9 cellular contexts compared by ENCODE assay signal in genomic region chr6:119442776-119443184, GRCh38.
A peak's percentile ranks its signal among the peaks of the same experiment; 100 is the strongest.
DNase-seq lines count a peak whose midpoint lies in the region; ATAC-seq, FAIRE-seq and TF ChIP-seq lines count a peak whose summit lies in the region.
"Had no signal": no experiment of that assay in that cellular context is flagged by ENCODE, and none has a peak within 500 bp of the region (broad histone marks: within the 10 kb centered on the region; RNA-seq: fewer than 3 reads in every experiment).

No MANE protein-coding gene starts in this region.

- FAIRE-seq in kidney (lab: Jason Lieb, UNC): no peak

- no peak overlapping the region for H3K27ac Mint-ChIP-seq in effector memory CD8-positive, alpha-beta T cell

- ATAC-seq in GM18517 (IDR thresholded peaks at IDR 0.05; ENCODE audit: unreplicated experiment) (peak; percentile 57), GM21619 (IDR thresholded peaks at IDR 0.05; ENCODE audit: unreplicated experiment) (peak; percentile 63), mucosa of descending colon (peak; percentile 51), HG03378 (IDR thresholded peaks at IDR 0.05; ENCODE audit: unreplicated experiment) (no peak)
- ATAC-seq in effector memory CD8-positive, alpha-beta T cell (replicated peaks): no peak
- no peak for ATAC-seq in activated T-cell treated with anti-CD3 and anti-CD28 coated beads, Interleukin-2, amount 50 U/mL, for 4 hours

- no peak for TF ChIP-seq CTCF in mucosa of descending colon (IDR thresholded peaks at IDR 0.05)
- no peak for TF ChIP-seq CTCF in kidney (IDR thresholded peaks at IDR 0.05; ENCODE audit: borderline replicate concordance, extremely low read depth, insufficient read depth)

- H3K9me3 ChIP-seq in mucosa of descending colon: no peaks in the 10 kb centered on the region
- no peaks in the 10 kb centered on the region for H3K9me3 ChIP-seq in kidney (ENCODE audit: control insufficient read depth in 1 of 2, low read length in 2 of 2)

- no peaks in the 10 kb centered on the region for H3K27me3 Mint-ChIP-seq in effector memory CD8-positive, alpha-beta T cell
- H3K27me3 Mint-ChIP-seq in activated T-cell treated with anti-CD3 and anti-CD28 coated beads, Interleukin-2, amount 50 U/mL, for 4 hours (ENCODE audit: low read depth): no peaks in the 10 kb centered on the region

- H3K36me3 ChIP-seq in mucosa of descending colon (ENCODE audit: low read depth) (no peaks in the 10 kb centered on the region), kidney (ENCODE audit: control insufficient read depth in 1 of 2, insufficient read depth in 2 of 2, low read length in 2 of 2) (no peaks in the 10 kb centered on the region)

- H3K4me3 ChIP-seq in mucosa of descending colon: no peak overlapping the region
- no peak overlapping the region for H3K4me3 ChIP-seq in kidney (ENCODE audit: low read length in 2 of 2)

- H3K4me1 ChIP-seq in mucosa of descending colon (ENCODE audit: low read depth) (no peaks in the 10 kb centered on the region), kidney (ENCODE audit: control insufficient read depth in 1 of 2, insufficient read depth in 1 of 2, low read depth in 1 of 2, low read length in 2 of 2) (peaks cover 6 to 13% of the 10 kb centered on the region in 2 donors)

- no peak overlapping the region for H3K4me3 Mint-ChIP-seq in effector memory CD8-positive, alpha-beta T cell
- no peak overlapping the region for H3K4me3 Mint-ChIP-seq in activated T-cell treated with anti-CD3 and anti-CD28 coated beads, Interleukin-2, amount 50 U/mL, for 4 hours

- H3K36me3 Mint-ChIP-seq in effector memory CD8-positive, alpha-beta T cell (ENCODE audit: insufficient read depth): no peaks in the 10 kb centered on the region
- H3K36me3 Mint-ChIP-seq in activated T-cell treated with anti-CD3 and anti-CD28 coated beads, Interleukin-2, amount 50 U/mL, for 4 hours (ENCODE audit: insufficient read depth): no peaks in the 10 kb centered on the region

- H3K27ac ChIP-seq in kidney (ENCODE audit: low read depth in 2 of 2, low read length in 2 of 2): no peak overlapping the region

- H3K4me1 Mint-ChIP-seq in effector memory CD8-positive, alpha-beta T cell (ENCODE audit: low read depth in 2 of 2): no peaks in the 10 kb centered on the region
- H3K4me1 Mint-ChIP-seq in activated T-cell treated with anti-CD3 and anti-CD28 coated beads, Interleukin-2, amount 50 U/mL, for 4 hours (ENCODE audit: low read depth): peaks cover 8% of the 10 kb centered on the region

- intact Hi-C loops in mucosa of descending colon (cut with DNase I, micrococcal nuclease) (no loop called here), kidney (cut with DNase I) (no loop called here)

- DNase-seq in MV-4-11 (lab: John Stamatoyannopoulos, UW): peak; percentile 95
- DNase-seq in mucosa of descending colon: peak in 1 of 3 donors; percentile 40
- no peak for DNase-seq in effector memory CD8-positive, alpha-beta T cell
- no peak for DNase-seq in activated T-cell treated with anti-CD3 and anti-CD28 coated beads, Interleukin-2, amount 50 U/mL, for 4 hours
- DNase-seq in kidney: no peak
- DNase-seq: stimulated activated CD4-positive, alpha-beta T cell treated with anti-CD3 and anti-CD28 coated beads, Interleukin-4, amount 100 ng/mL, for 1 hour had no signal

- no peaks in the 10 kb centered on the region for H3K9me3 Mint-ChIP-seq in effector memory CD8-positive, alpha-beta T cell
- H3K9me3 Mint-ChIP-seq in activated T-cell treated with anti-CD3 and anti-CD28 coated beads, Interleukin-2, amount 50 U/mL, for 4 hours: no peaks in the 10 kb centered on the region

- no peak overlapping the region for H3K9ac ChIP-seq in kidney (ENCODE audit: low read length in 2 of 2)

Comparison
In these comparisons a context has a peak if more than half of its experiments do, and no peak if none do; other contexts are left out.
1. ATAC-seq: peak in GM18517 (single experiment), GM21619 (single experiment) and mucosa of descending colon (single experiment); none in effector memory CD8-positive, alpha-beta T cell (single experiment), activated T-cell treated with anti-CD3 and anti-CD28 coated beads, Interleukin-2, amount 50 U/mL, for 4 hours (0 of 2) and HG03378 (single experiment).